ENCODE assay signal across 8 cellular contexts in the genomic region with DNA sequence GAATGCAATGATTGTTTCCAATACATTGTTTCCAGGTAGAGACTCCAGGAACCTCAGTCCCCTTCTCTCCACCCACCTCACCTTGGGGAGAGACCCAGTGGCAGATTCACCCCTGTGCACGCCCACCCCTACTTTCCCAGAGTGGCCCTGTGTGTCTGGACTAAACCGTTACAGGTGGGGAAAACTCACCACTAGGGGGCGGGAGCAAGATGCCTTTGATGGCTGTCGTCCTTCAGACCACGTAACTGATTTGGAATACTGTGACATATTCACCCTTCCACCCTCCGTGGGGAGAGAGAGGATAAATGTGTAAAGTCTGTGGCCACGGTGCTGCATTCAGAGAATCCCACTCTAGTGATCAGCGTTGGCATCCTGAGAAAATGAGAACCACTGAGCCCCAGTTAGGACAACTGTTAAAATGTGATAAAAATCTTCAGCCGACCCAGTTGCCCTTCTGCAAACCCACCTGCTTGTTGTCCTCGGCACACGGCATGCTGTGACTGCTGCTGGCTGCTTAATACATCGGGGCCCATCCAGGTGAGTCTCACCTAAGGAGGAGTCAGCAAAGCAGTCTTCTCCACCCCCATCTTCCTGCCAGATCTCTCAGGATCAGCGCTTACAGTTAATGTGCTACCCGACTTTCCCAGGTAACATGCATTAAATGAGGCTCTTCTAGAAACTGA. TPM values are rescaled to one million over a fixed set of nuclear protein-coding genes. Genes with fewer than 3 reads are reported as not detected.
DNase-seq lines count a peak whose midpoint lies in the region; ATAC-seq and TF ChIP-seq lines count a peak whose summit lies in the region.

No MANE protein-coding gene starts in this region.

- DNase-seq in NCI-H1048 (lab: John Stamatoyannopoulos, UW), result peak; percentile 48
- peak; percentile 86 for DNase-seq in T1000 (lab: John Stamatoyannopoulos, UW)
- DNase-seq in astrocyte of the hippocampus (ENCODE audit: low read depth, low spot score), result peak; percentile 87
- peak in 50 of 51 donors; percentile 5 to 91 (median 56) for DNase-seq in hypothalamus (lab: John Stamatoyannopoulos, UW)
- DNase-seq in smooth muscle cell (lab: John Stamatoyannopoulos, UW; ENCODE audit: unreplicated experiment), result peak; percentile 12

- H3K4me1 ChIP-seq in DOHH2 (ENCODE audit: control insufficient read depth, low read length) (0 out of 2 replicates have a peak, but pooled peaks cover 3% of the 10 kb centered on the region), smooth muscle cell (ENCODE audit: low read depth) (no peaks in the 10 kb centered on the region)

- H3K4me2 ChIP-seq in DOHH2 (ENCODE audit: low read length) (no peak overlapping the region), smooth muscle cell (no peak overlapping the region)

- no peak overlapping the region for H3K27ac ChIP-seq in DOHH2 (ENCODE audit: low read depth, low read length)
- H3K27ac ChIP-seq in smooth muscle cell (ENCODE audit: low read depth), result no peak overlapping the region

- H4K20me1 ChIP-seq in DOHH2 (ENCODE audit: control insufficient read depth, insufficient read depth, low read depth, low read length) (no peaks in the 10 kb centered on the region), smooth muscle cell (ENCODE audit: low read depth) (peaks cover 8% of the 10 kb centered on the region)

- 45% methylated on average over 14 of the region's 14 CpGs for WGBS in smooth muscle cell (ENCODE audit: low lambda C conversion rate)

- H3K9me2 ChIP-seq in DOHH2 (replicated peaks; ENCODE audit: control insufficient read depth, low read length), result no peaks in the 10 kb centered on the region

- H3K36me3 ChIP-seq in DOHH2 (ENCODE audit: control insufficient read depth, low read length) (no peaks in the 10 kb centered on the region), smooth muscle cell (ENCODE audit: low read depth) (peaks cover 3% of the 10 kb centered on the region)

- no peak overlapping the region for H3K9ac ChIP-seq in smooth muscle cell (ENCODE audit: low read depth)

- H3K4me3 ChIP-seq in DOHH2 (ENCODE audit: low read length) (no peak overlapping the region), smooth muscle cell (no peak overlapping the region)

- no peaks in the 10 kb centered on the region for H3K27me3 ChIP-seq in DOHH2 (ENCODE audit: control insufficient read depth, low read length)
- no peaks in the 10 kb centered on the region for H3K27me3 ChIP-seq in smooth muscle cell (ENCODE audit: low read depth)

- H3F3A ChIP-seq in DOHH2 (ENCODE audit: control insufficient read depth, insufficient read depth) (no peaks in the 10 kb centered on the region), smooth muscle cell (ENCODE audit: low read depth) (peaks cover 8% of the 10 kb centered on the region)

- H3K79me2 ChIP-seq in DOHH2 (ENCODE audit: control insufficient read depth, low read length) (no peaks in the 10 kb centered on the region), smooth muscle cell (ENCODE audit: low read depth) (no peaks in the 10 kb centered on the region)

- H3K9me3 ChIP-seq in DOHH2 (ENCODE audit: control insufficient read depth, insufficient read depth, low read length) (no peaks in the 10 kb centered on the region), smooth muscle cell (replicated peaks; ENCODE audit: low read depth) (no peaks in the 10 kb centered on the region)

- ATAC-seq in GM21786 (IDR thresholded peaks at IDR 0.05; ENCODE audit: unreplicated experiment), result peak; percentile 65
- ATAC-seq in GM19328 (IDR thresholded peaks at IDR 0.05; ENCODE audit: unreplicated experiment), result no peak

- peak; percentile 94 for TF ChIP-seq CTCF in DOHH2 (IDR thresholded peaks at IDR 0.05; ENCODE audit: low read depth, low read length, poor library complexity, severe bottlenecking)
- peak; percentile 81 for TF ChIP-seq CTCF in smooth muscle cell (IDR thresholded peaks at IDR 0.05; ENCODE audit: borderline replicate concordance, insufficient read depth, poor library complexity, severe bottlenecking)

- H2AFZ ChIP-seq in smooth muscle cell (ENCODE audit: low read depth), result no peak overlapping the region

RNA-seq across cellular contexts. Expression of a gene that starts 41.5 kb away (rescaled TPM):
- 9.4 and 15.4 TPM in 2 replicates for total RNA-seq in smooth muscle cell
- 7.4 and 9.5 TPM in 2 replicates for polyA plus RNA-seq in smooth muscle cell

Comparison
In these comparisons a context has a peak if more than half of its experiments do, and no peak if none do; other contexts are left out.
1. DNase-seq: peak in every context shown above with its lines; median percentile 87 in astrocyte of the hippocampus; 86 in T1000; 56 in hypothalamus; 48 in NCI-H1048; 12 in smooth muscle cell.